ENCODE assay signal across 8 cellular contexts in the genomic region with DNA sequence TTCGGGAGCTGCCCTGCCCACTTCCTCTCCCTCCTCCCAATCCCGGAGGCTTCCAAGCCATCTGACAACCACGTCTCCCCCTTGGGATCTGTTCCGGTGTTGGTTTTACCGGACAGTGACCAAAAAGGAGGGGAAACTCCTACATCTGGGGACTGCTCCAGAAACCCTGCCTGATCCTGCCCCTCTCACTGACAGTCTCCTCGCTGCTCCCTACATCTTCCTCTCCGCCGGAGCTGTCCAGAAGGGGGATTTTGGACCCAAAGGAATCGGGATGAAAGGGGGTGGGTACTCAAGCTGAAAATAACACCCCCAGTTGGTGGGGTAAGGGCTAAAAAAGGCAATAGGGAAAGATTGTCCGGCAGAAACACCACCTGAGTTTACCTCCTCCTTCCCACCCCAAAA. TPM values are rescaled to one million over a fixed set of nuclear protein-coding genes. Genes with fewer than 3 reads are reported as not detected.
DNase-seq lines count a peak whose midpoint lies in the region; ATAC-seq and TF ChIP-seq lines count a peak whose summit lies in the region.

No MANE protein-coding gene starts in this region.

- CTCF ChIA-PET in HEK293T (lab: Yijun Ruan, JAX) (interaction anchor here (0.6 kb wide), 1 partner anchor 9 kb away, joined by 4 read pairs; no protein-coding TSS in a partner anchor), OCI-LY7 (lab: Charles Lee; ENCODE audit: unreplicated experiment) (no interaction called here)

- peak overlapping the region; percentile 99 to 100 for H3K4me3 Mint-ChIP-seq in CD14-positive monocyte

- BruUV-seq in OCI-LY7 (replicated peaks; lab: Mats Ljungman, UMichigan): no TSS peak

- peaks cover 0 to 2% (median 0%) of the 10 kb centered on the region in 7 donors for H3K9me3 Mint-ChIP-seq in CD14-positive monocyte

- H3K9me3 ChIP-seq in OCI-LY7 (ENCODE audit: low read length): no peaks in the 10 kb centered on the region

- intact Hi-C loops in CD14-positive monocyte (cut with micrococcal nuclease): no loop called here
- intact Hi-C loops in OCI-LY7 (cut with micrococcal nuclease; ENCODE audit: unreplicated experiment): loop anchor here (10.0 kb wide), 1 partner anchor 380 kb away; no protein-coding TSS in a partner anchor
- intact Hi-C loops in left cardiac atrium (cut with DNase I): no loop called here

- TF ChIP-seq CTCF in CD14-positive monocyte (IDR thresholded peaks at IDR 0.05) (no peak), OCI-LY7 (conservative IDR thresholded peaks at IDR 0.05; ENCODE audit: low read length) (no peak), omental fat pad (IDR thresholded peaks at IDR 0.05) (no peak)

- H2AFZ ChIP-seq in OCI-LY7 (ENCODE audit: low read length): peak overlapping the region; percentile 88

- no peaks in the 10 kb centered on the region for H3K27me3 Mint-ChIP-seq in CD14-positive monocyte (ENCODE audit: low read depth in 3 of 3)

- peak overlapping the region; percentile 87 to 98 (median 95) for H3K27ac Mint-ChIP-seq in CD14-positive monocyte

- ATAC-seq in left cardiac atrium: peak; percentile 75 to 79
- ATAC-seq in omental fat pad (ENCODE audit: low FRiP score): peak; percentile 67
- ATAC-seq in GM21515 (IDR thresholded peaks at IDR 0.05; ENCODE audit: unreplicated experiment): no peak
- no peak for ATAC-seq in GM18873 (IDR thresholded peaks at IDR 0.05; ENCODE audit: low FRiP score, unreplicated experiment)

- H3K4me1 ChIP-seq in OCI-LY7 (ENCODE audit: insufficient read depth, low read length, poor library complexity, severe bottlenecking): peaks cover 29% of the 10 kb centered on the region

- peak overlapping the region; percentile 94 for H3K27ac ChIP-seq in OCI-LY7 (ENCODE audit: low read depth, low read length, poor library complexity, severe bottlenecking)

- peaks cover 77% of the 10 kb centered on the region for H3K79me2 ChIP-seq in OCI-LY7 (ENCODE audit: insufficient read depth, low read depth, low read length)

- no peaks in the 10 kb centered on the region for H3K36me3 Mint-ChIP-seq in CD14-positive monocyte

- POLR2A ChIA-PET in HEK293T (lab: Yijun Ruan, JAX): interaction anchor here (1.1 kb wide), 1 partner anchor 10 kb away, joined by 5 read pairs; no protein-coding TSS in a partner anchor
- POLR2A ChIA-PET in OCI-LY7 (lab: Charles Lee): interaction anchor here (0.6 to 1.2 kb wide), 3 partner anchors 13 to 152 kb away, joined by 3 to 4 read pairs (median 3); no protein-coding TSS in a partner anchor

- no peaks in the 10 kb centered on the region for H3K9me2 ChIP-seq in OCI-LY7 (ENCODE audit: insufficient read depth, low read length)

- no peak for DNase-seq in CD14-positive monocyte (ENCODE audit: low spot score)
- peak; percentile 54 for DNase-seq in HEK293T (ENCODE audit: extremely low spot score)
- peak; percentile 23 for DNase-seq in OCI-LY7 (ENCODE audit: low spot score)
- peak; percentile 45 for DNase-seq in amniotic stem cell (lab: John Stamatoyannopoulos, UW)
- peak; percentile 72 for DNase-seq in left cardiac atrium
- no peak for DNase-seq in omental fat pad (ENCODE audit: low spot score)

- peak overlapping the region; percentile 74 for H3K4me2 ChIP-seq in OCI-LY7 (ENCODE audit: low read length)

- H3K4me3 ChIP-seq in OCI-LY7 (ENCODE audit: low read depth, low read length, poor library complexity, severe bottlenecking): peak overlapping the region; percentile 92

- H3K36me3 ChIP-seq in OCI-LY7 (ENCODE audit: insufficient read depth, low read length): peaks cover 12% of the 10 kb centered on the region; the same call in 1 of the 2 replicates

- peaks cover 35% of the 10 kb centered on the region for H3K4me1 Mint-ChIP-seq in CD14-positive monocyte

- H4K20me1 ChIP-seq in OCI-LY7 (ENCODE audit: insufficient read depth, low read length): no peaks in the 10 kb centered on the region

TF ChIP-seq in HEK293T, 16 proteins besides CTCF, POLR2A, EP300 and RAD21:
- TF ChIP-seq ZNF384 (IDR thresholded peaks at IDR 0.05) (no peak), CTBP1 (IDR thresholded peaks at IDR 0.05; ENCODE audit: borderline replicate concordance) (no peak), TARDBP (IDR thresholded peaks at IDR 0.05) (no peak), SUZ12 (IDR thresholded peaks at IDR 0.05) (no peak), ARNT (IDR thresholded peaks at IDR 0.05) (no peak), FOXK2 (IDR thresholded peaks at IDR 0.05) (no peak), BHLHE40 (IDR thresholded peaks at IDR 0.05; ENCODE audit: borderline replicate concordance) (no peak), HDGF (IDR thresholded peaks at IDR 0.05; ENCODE audit: borderline replicate concordance) (no peak), NFRKB (IDR thresholded peaks at IDR 0.05) (no peak), FOXA1 (IDR thresholded peaks at IDR 0.05) (no peak), LEF1 (IDR thresholded peaks at IDR 0.05; ENCODE audit: borderline replicate concordance) (no peak), FOXM1 (IDR thresholded peaks at IDR 0.05; ENCODE audit: borderline replicate concordance) (no peak), SP1 (IDR thresholded peaks at IDR 0.05) (no peak), ELF4 (IDR thresholded peaks at IDR 0.05) (no peak), L3MBTL2 (conservative IDR thresholded peaks at IDR 0.05) (no peak), PKNOX1 (IDR thresholded peaks at IDR 0.05) (no peak)

RNA-seq across cellular contexts. Expression of gene INO80D, which starts 1.5 kb away (rescaled TPM):
- 1 to 10 TPM; 3.8 to 4.4 TPM for polyA plus RNA-seq in CD14-positive monocyte
- 8.2 and 14.2 TPM in 2 replicates for total RNA-seq in OCI-LY7 (2014; rRNA removed; shearing (Covaris generic))
- total RNA-seq in OCI-LY7 (2022) (21.4 and 21.6 TPM in 2 replicates), left cardiac atrium (10 to 100 TPM; 10.8 to 15.1 TPM), omental fat pad (10 to 100 TPM; 15.3 to 22.0 (median 18.5) TPM)

Comparison
In these comparisons a context has a peak if more than half of its experiments do, and no peak if none do; other contexts are left out.
1. DNase-seq: peak in HEK293T (single experiment), OCI-LY7 (single experiment), amniotic stem cell (single experiment) and left cardiac atrium (single experiment); none in CD14-positive monocyte (single experiment) and omental fat pad (single experiment).
2. ATAC-seq: peak in left cardiac atrium (2 of 2) and omental fat pad (single experiment); none in GM21515 (single experiment) and GM18873 (single experiment).